ENCODE assay signal across 18 cellular contexts in genomic region chr1:248831842-248832241, GRCh38. TPM values are rescaled to one million over a fixed set of nuclear protein-coding genes. Genes with fewer than 3 reads are reported as not detected.
DNase-seq lines count a peak whose midpoint lies in the region; ATAC-seq, FAIRE-seq and TF ChIP-seq lines count a peak whose summit lies in the region.
"Had no signal": no experiment of that assay in that cellular context is flagged by ENCODE, and none has a peak within 500 bp of the region (broad histone marks: within the 10 kb centered on the region; RNA-seq: fewer than 3 reads in every experiment).

No MANE protein-coding gene starts in this region.

- no peaks in the 10 kb centered on the region for H3K9me3 ChIP-seq in A549
- H3K9me3 ChIP-seq: Caco-2 had no signal

- POLR2A ChIA-PET in A549 (lab: Yijun Ruan, JAX), result no interaction called here

- FAIRE-seq in A549 (lab: Jason Lieb, UNC), result no peak
- FAIRE-seq in TTC549 (lab: Jason Lieb, UNC), result peak; percentile 53
- peak; percentile 13 for FAIRE-seq in frontal cortex (lab: Jason Lieb, UNC)
- FAIRE-seq: A204.1, G401.6, GM12891 had no signal

- TF ChIP-seq POLR2A in A549 (IDR thresholded peaks at IDR 0.05; ENCODE audit: low read length), result no peak

- TF ChIP-seq RAD21 in A549 (conservative IDR thresholded peaks at IDR 0.05 in 1 of 2, IDR thresholded peaks at IDR 0.05 in 1 of 2), result no peak

- DNase-seq in A549 (ENCODE audit: low read depth in 1 of 2, low spot score in 1 of 2) (no peak), frontal cortex (ENCODE audit: low spot score in 2 of 2) (no peak)
- DNase-seq in effector CD8-positive, alpha-beta T cell (lab: John Stamatoyannopoulos, UW), result no peak
- DNase-seq: 8988T; AML-193; Caco-2; Calu3; CD4-positive, alpha-beta T cell; CD8-positive, alpha-beta T cell; DMS79 treated with DMSO at 0.1 percent for 48 hours; GF-D8 had no signal

- H3K4me2 ChIP-seq in A549, result no peak overlapping the region
- H3K4me2 ChIP-seq: BLaER1 treated with 17β-estradiol and CSF1 and Interleukin-3, amounts not matched to agents 10 nM and 100 nM had no signal

- no peak overlapping the region for H3K27ac ChIP-seq in A549
- H3K27ac ChIP-seq: BLaER1 treated with 17β-estradiol and CSF1 and Interleukin-3, amounts not matched to agents 10 nM and 100 nM; C4-2B had no signal

- TF ChIP-seq EP300 in A549 (IDR thresholded peaks at IDR 0.05), result no peak

- peaks cover 23% of the 10 kb centered on the region for H3K4me1 ChIP-seq in A549

- CTCF ChIA-PET in A549 (lab: Yijun Ruan, JAX), result interaction anchor here (1.4 kb wide), 1 partner anchor 28 kb away, joined by 3 read pairs; no protein-coding TSS in a partner anchor

- 75% methylated on average over 1 of the region's 1 CpG for WGBS in A549 (ENCODE audit: missing lambda C conversion rate)

- no peak overlapping the region for H3K4me3 ChIP-seq in A549
- H3K4me3 ChIP-seq: BLaER1 treated with 17β-estradiol and CSF1 and Interleukin-3, amounts not matched to agents 10 nM and 100 nM had no signal

- TF ChIP-seq CTCF in A549 (IDR thresholded peaks at IDR 0.05), result no peak

- ATAC-seq in A549, result no peak
- ATAC-seq in GM18909 (IDR thresholded peaks at IDR 0.05; ENCODE audit: poor library complexity, unreplicated experiment), result no peak
- ATAC-seq: CD8-positive, alpha-beta T cell had no signal

TF ChIP-seq in A549, 52 proteins besides CTCF, POLR2A, EP300 and RAD21:
- TF ChIP-seq NFE2L2 (conservative IDR thresholded peaks at IDR 0.05; ENCODE audit: low read length) (no peak), MAFK (IDR thresholded peaks at IDR 0.05; ENCODE audit: partially characterized antibody) (peak; percentile 70)

RNA-seq across cellular contexts. Expression of gene SH3BP5L, which starts 6.1 kb away (rescaled TPM):
- polyA plus RNA-seq in A549 (2011; rRNA removed), result 10.9 and 12.1 TPM in 2 replicates
- polyA plus RNA-seq in A549 (2012; cell fraction: cytosol; rRNA removed), result 11.5 and 14.8 TPM in 2 replicates
- polyA plus RNA-seq in A549 (2012; cell fraction: nucleus; rRNA removed), result 22.5 and 25.0 TPM in 2 replicates
- polyA plus RNA-seq in A549 (2017; fragmentation: RNase III; extraction: RNeasy Plus Mini Kit Qiagen cat#74134 plus additional on column Dnase treatment), result 14.1 to 15.8 TPM (median 14.3 TPM) in 3 replicates
- polyA minus RNA-seq in A549 (2011; rRNA and poly(A)+ RNA removed), result 16.8 and 16.9 TPM in 2 replicates
- total RNA-seq in frontal cortex, result 31.4 TPM

RNA-seq across cellular contexts. Expression of gene ZNF672, which starts 6.2 kb away (rescaled TPM):
- polyA plus RNA-seq in A549 (2011; rRNA removed), result 20.4 and 20.6 TPM in 2 replicates
- 20.6 and 28.1 TPM in 2 replicates for polyA plus RNA-seq in A549 (2012; cell fraction: cytosol; rRNA removed)
- 28.7 and 43.5 TPM in 2 replicates for polyA plus RNA-seq in A549 (2012; cell fraction: nucleus; rRNA removed)
- polyA plus RNA-seq in A549 (2017; fragmentation: RNase III; extraction: RNeasy Plus Mini Kit Qiagen cat#74134 plus additional on column Dnase treatment), result 15.6 to 18.9 TPM (median 17.8 TPM) in 3 replicates
- 31.5 and 33.3 TPM in 2 replicates for polyA minus RNA-seq in A549 (2011; rRNA and poly(A)+ RNA removed)
- 14.7 TPM for total RNA-seq in frontal cortex

RNA-seq across cellular contexts. Expression of gene ZNF692, which starts 27.0 kb away (rescaled TPM):
- 19.8 and 28.2 TPM in 2 replicates for polyA plus RNA-seq in A549 (2011; rRNA removed)
- 50.9 and 51.9 TPM in 2 replicates for polyA plus RNA-seq in A549 (2012; cell fraction: cytosol; rRNA removed)
- 253 and 287 TPM in 2 replicates for polyA plus RNA-seq in A549 (2012; cell fraction: nucleus; rRNA removed)
- 44.0 to 47.5 TPM (median 46.8 TPM) in 3 replicates for polyA plus RNA-seq in A549 (2017; fragmentation: RNase III; extraction: RNeasy Plus Mini Kit Qiagen cat#74134 plus additional on column Dnase treatment)
- polyA minus RNA-seq in A549 (2011; rRNA and poly(A)+ RNA removed), result 11.4 and 13.9 TPM in 2 replicates
- total RNA-seq in frontal cortex, result 19.6 TPM
